26 cellular contexts compared by ENCODE assay signal in the genomic region with DNA sequence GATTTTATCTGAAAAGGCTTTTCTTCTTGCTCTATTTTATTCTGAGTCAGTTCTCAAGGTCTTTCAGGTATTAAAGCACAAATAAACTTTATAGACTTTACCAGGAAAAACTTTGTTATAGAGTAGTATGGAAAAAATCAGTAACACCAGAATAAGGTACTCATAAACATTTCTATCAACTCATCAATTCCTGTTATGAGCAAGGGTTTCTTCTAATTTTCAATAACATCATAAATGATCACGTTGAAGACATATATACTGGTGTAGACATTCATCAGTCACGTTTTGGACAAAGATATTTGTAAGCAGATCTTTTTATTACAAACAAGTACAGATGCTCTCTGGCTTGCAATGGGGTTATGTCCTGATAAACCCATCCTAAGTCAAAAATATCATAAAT. TPM values are rescaled to one million over a fixed set of nuclear protein-coding genes. Genes with fewer than 3 reads are reported as not detected.
DNase-seq lines count a peak whose midpoint lies in the region; ATAC-seq and TF ChIP-seq lines count a peak whose summit lies in the region.
"Had no signal": no experiment of that assay in that cellular context is flagged by ENCODE, and none has a peak within 500 bp of the region (broad histone marks: within the 10 kb centered on the region; RNA-seq: fewer than 3 reads in every experiment).

No MANE protein-coding gene starts in this region.

- POLR2A ChIA-PET in activated CD4-positive, alpha-beta memory T cell treated with anti-CD3 and anti-CD28 coated beads for 36 hours (lab: Charles Lee), result interaction anchor here (1.0 kb wide), 1 partner anchor 12 kb away, joined by 3 read pairs; no protein-coding TSS in a partner anchor
- POLR2A ChIA-PET in activated CD4-positive, alpha-beta memory T cell treated with anti-CD3 and anti-CD28 coated beads, Interleukin-2, amount 10 ng/mL, durations not matched to agents 7 days and 5 days (lab: Charles Lee), result no interaction called here
- POLR2A ChIA-PET in CD8-positive, alpha-beta T cell (lab: Charles Lee), result no interaction called here

- no peak overlapping the region for H3K4me3 Mint-ChIP-seq in activated CD4-positive, alpha-beta memory T cell treated with anti-CD3 and anti-CD28 coated beads for 36 hours
- no peak overlapping the region for H3K4me3 Mint-ChIP-seq in activated CD4-positive, alpha-beta memory T cell treated with anti-CD3 and anti-CD28 coated beads, Interleukin-2, amount 10 ng/mL, durations not matched to agents 7 days and 5 days
- no peak overlapping the region for H3K4me3 Mint-ChIP-seq in stimulated activated naive CD8-positive, alpha-beta T cell treated with anti-CD3 and anti-CD28 coated beads, Interleukin-15, amount 100 ng/mL, for 72 hours
- H3K4me3 Mint-ChIP-seq in activated naive CD8-positive, alpha-beta T cell, result no peak overlapping the region
- no peak overlapping the region for H3K4me3 Mint-ChIP-seq in CD8-positive, alpha-beta T cell
- H3K4me3 Mint-ChIP-seq: CD4-positive, alpha-beta T cell had no signal

- no peaks in the 10 kb centered on the region for H3K4me1 ChIP-seq in CD8-positive, alpha-beta T cell (ENCODE audit: insufficient read depth, low read length)
- H3K4me1 ChIP-seq in right cardiac atrium (ENCODE audit: control insufficient read depth, insufficient read depth, low read length), result no peaks in the 10 kb centered on the region
- H3K4me1 ChIP-seq: SJSA1 had no signal

- 46% methylated on average over 2 of the region's 2 CpGs for WGBS in right cardiac atrium

- no peaks in the 10 kb centered on the region for H3K9me3 Mint-ChIP-seq in activated CD4-positive, alpha-beta memory T cell treated with anti-CD3 and anti-CD28 coated beads for 36 hours
- H3K9me3 Mint-ChIP-seq in activated CD4-positive, alpha-beta memory T cell treated with anti-CD3 and anti-CD28 coated beads, Interleukin-2, amount 10 ng/mL, durations not matched to agents 7 days and 5 days, result no peaks in the 10 kb centered on the region
- H3K9me3 Mint-ChIP-seq in stimulated activated naive CD8-positive, alpha-beta T cell treated with anti-CD3 and anti-CD28 coated beads, Interleukin-15, amount 100 ng/mL, for 72 hours, result no peaks in the 10 kb centered on the region
- H3K9me3 Mint-ChIP-seq in activated naive CD8-positive, alpha-beta T cell (ENCODE audit: low read depth), result no peaks in the 10 kb centered on the region
- no peaks in the 10 kb centered on the region for H3K9me3 Mint-ChIP-seq in CD8-positive, alpha-beta T cell
- H3K9me3 Mint-ChIP-seq: CD4-positive, alpha-beta T cell had no signal

- CTCF ChIA-PET in activated CD4-positive, alpha-beta memory T cell treated with anti-CD3 and anti-CD28 coated beads for 36 hours (lab: Charles Lee), result interaction anchor here (1.0 kb wide), 1 partner anchor 12 kb away, joined by 4 read pairs; no protein-coding TSS in a partner anchor
- CTCF ChIA-PET in activated CD4-positive, alpha-beta memory T cell treated with anti-CD3 and anti-CD28 coated beads, Interleukin-2, amount 10 ng/mL, durations not matched to agents 7 days and 5 days (lab: Charles Lee), result no interaction called here
- CTCF ChIA-PET in CD8-positive, alpha-beta T cell (lab: Charles Lee), result no interaction called here

- H3K27ac ChIP-seq in CD8-positive, alpha-beta T cell (ENCODE audit: low read depth, low read length), result no peak overlapping the region
- H3K27ac ChIP-seq in right cardiac atrium (ENCODE audit: low read length), result no peak overlapping the region
- H3K27ac ChIP-seq: BLaER1 treated with 17β-estradiol and CSF1 and Interleukin-3, amounts not matched to agents 10 nM and 100 nM; SJSA1 had no signal

- H3K4me3 ChIP-seq in CD8-positive, alpha-beta T cell (ENCODE audit: low read depth, low read length), result no peak overlapping the region
- no peak overlapping the region for H3K4me3 ChIP-seq in right cardiac atrium (ENCODE audit: low read length)
- H3K4me3 ChIP-seq: BLaER1 treated with 17β-estradiol and CSF1 and Interleukin-3, amounts not matched to agents 10 nM and 100 nM; GM12878; SJSA1 had no signal

- no peak for DNase-seq in activated CD4-positive, alpha-beta memory T cell treated with anti-CD3 and anti-CD28 coated beads for 36 hours
- no peak for DNase-seq in activated CD4-positive, alpha-beta memory T cell treated with anti-CD3 and anti-CD28 coated beads, Interleukin-2, amount 10 ng/mL, durations not matched to agents 7 days and 5 days
- no peak for DNase-seq in stimulated activated naive CD8-positive, alpha-beta T cell treated with anti-CD3 and anti-CD28 coated beads, Interleukin-15, Interleukin-2, amounts not matched to agents 100 U/mL and 50 U/mL, for 24 hours
- DNase-seq in stimulated activated naive CD8-positive, alpha-beta T cell treated with anti-CD3 and anti-CD28 coated beads, Interleukin-15, amount 100 ng/mL, for 72 hours, result no peak
- no peak for DNase-seq in CD8-positive, alpha-beta T cell
- no peak for DNase-seq in right cardiac atrium
- DNase-seq: CD4-positive, alpha-beta T cell; COR-L47; NCI-H1048; NCI-H1417 treated with DMSO at 0.1 percent for 48 hours; NCI-H187; NCI-H2081 treated with DMSO at 0.1 percent for 48 hours; NCI-H2171; NCI-H226; NCI-H510A; NCI-H69; Right ventricle myocardium superior; RPMI8226 had no signal

- peak; percentile 46 for ATAC-seq in stimulated activated naive CD8-positive, alpha-beta T cell treated with anti-CD3 and anti-CD28 coated beads, Interleukin-15, Interleukin-2, amounts not matched to agents 100 U/mL and 50 U/mL, for 24 hours
- no peak for ATAC-seq in stimulated activated naive CD8-positive, alpha-beta T cell treated with anti-CD3 and anti-CD28 coated beads, Interleukin-15, amount 100 ng/mL, for 72 hours
- no peak for ATAC-seq in GM21390 (IDR thresholded peaks at IDR 0.05; ENCODE audit: unreplicated experiment)
- no peak for ATAC-seq in CD8-positive, alpha-beta T cell
- no peak for ATAC-seq in right cardiac atrium
- ATAC-seq: GM12878, HCT116 had no signal

- no peaks in the 10 kb centered on the region for H3K27me3 ChIP-seq in CD8-positive, alpha-beta T cell (ENCODE audit: insufficient read depth, low read length)
- H3K27me3 ChIP-seq in right cardiac atrium (ENCODE audit: control insufficient read depth, insufficient read depth), result no peaks in the 10 kb centered on the region
- H3K27me3 ChIP-seq: BLaER1 treated with 17β-estradiol and CSF1 and Interleukin-3, amounts not matched to agents 10 nM and 100 nM; SJSA1 had no signal

- peak overlapping the region; percentile 70 for H3K27ac Mint-ChIP-seq in activated CD4-positive, alpha-beta memory T cell treated with anti-CD3 and anti-CD28 coated beads for 36 hours
- H3K27ac Mint-ChIP-seq in activated CD4-positive, alpha-beta memory T cell treated with anti-CD3 and anti-CD28 coated beads, Interleukin-2, amount 10 ng/mL, durations not matched to agents 7 days and 5 days, result no peak overlapping the region
- H3K27ac Mint-ChIP-seq in stimulated activated naive CD8-positive, alpha-beta T cell treated with anti-CD3 and anti-CD28 coated beads, Interleukin-15, amount 100 ng/mL, for 72 hours, result no peak overlapping the region
- peak overlapping the region; percentile 58 for H3K27ac Mint-ChIP-seq in activated naive CD8-positive, alpha-beta T cell
- no peak overlapping the region for H3K27ac Mint-ChIP-seq in CD8-positive, alpha-beta T cell
- H3K27ac Mint-ChIP-seq: CD4-positive, alpha-beta T cell had no signal

- H3K4me1 Mint-ChIP-seq in activated CD4-positive, alpha-beta memory T cell treated with anti-CD3 and anti-CD28 coated beads for 36 hours (ENCODE audit: low read depth), result peaks cover 38% of the 10 kb centered on the region
- peaks cover 2% of the 10 kb centered on the region for H3K4me1 Mint-ChIP-seq in activated CD4-positive, alpha-beta memory T cell treated with anti-CD3 and anti-CD28 coated beads, Interleukin-2, amount 10 ng/mL, durations not matched to agents 7 days and 5 days
- peaks cover 25% of the 10 kb centered on the region for H3K4me1 Mint-ChIP-seq in stimulated activated naive CD8-positive, alpha-beta T cell treated with anti-CD3 and anti-CD28 coated beads, Interleukin-15, amount 100 ng/mL, for 72 hours
- peaks cover 7% of the 10 kb centered on the region for H3K4me1 Mint-ChIP-seq in activated naive CD8-positive, alpha-beta T cell (ENCODE audit: low read depth)
- no peaks in the 10 kb centered on the region for H3K4me1 Mint-ChIP-seq in CD8-positive, alpha-beta T cell (ENCODE audit: low read depth)

- no peaks in the 10 kb centered on the region for H3K27me3 Mint-ChIP-seq in activated CD4-positive, alpha-beta memory T cell treated with anti-CD3 and anti-CD28 coated beads for 36 hours
- no peaks in the 10 kb centered on the region for H3K27me3 Mint-ChIP-seq in activated CD4-positive, alpha-beta memory T cell treated with anti-CD3 and anti-CD28 coated beads, Interleukin-2, amount 10 ng/mL, durations not matched to agents 7 days and 5 days
- no peaks in the 10 kb centered on the region for H3K27me3 Mint-ChIP-seq in stimulated activated naive CD8-positive, alpha-beta T cell treated with anti-CD3 and anti-CD28 coated beads, Interleukin-15, amount 100 ng/mL, for 72 hours
- H3K27me3 Mint-ChIP-seq in activated naive CD8-positive, alpha-beta T cell, result no peaks in the 10 kb centered on the region
- no peaks in the 10 kb centered on the region for H3K27me3 Mint-ChIP-seq in CD8-positive, alpha-beta T cell (ENCODE audit: low read depth)
- H3K27me3 Mint-ChIP-seq: CD4-positive, alpha-beta T cell had no signal

- no peaks in the 10 kb centered on the region for H3K36me3 ChIP-seq in CD8-positive, alpha-beta T cell (ENCODE audit: insufficient read depth, low read length)
- H3K36me3 ChIP-seq: SJSA1 had no signal

- peaks cover 12% of the 10 kb centered on the region for H3K36me3 Mint-ChIP-seq in activated CD4-positive, alpha-beta memory T cell treated with anti-CD3 and anti-CD28 coated beads for 36 hours
- H3K36me3 Mint-ChIP-seq in activated CD4-positive, alpha-beta memory T cell treated with anti-CD3 and anti-CD28 coated beads, Interleukin-2, amount 10 ng/mL, durations not matched to agents 7 days and 5 days (ENCODE audit: low read depth), result peaks cover 25% of the 10 kb centered on the region
- H3K36me3 Mint-ChIP-seq in activated naive CD8-positive, alpha-beta T cell, result peaks cover 2% of the 10 kb centered on the region
- peaks cover 15% of the 10 kb centered on the region for H3K36me3 Mint-ChIP-seq in CD8-positive, alpha-beta T cell

- H3K9me3 ChIP-seq in CD8-positive, alpha-beta T cell (ENCODE audit: low read length), result no peaks in the 10 kb centered on the region
- H3K9me3 ChIP-seq in right cardiac atrium (ENCODE audit: control insufficient read depth, low read length), result no peaks in the 10 kb centered on the region
- H3K9me3 ChIP-seq: BLaER1 treated with 17β-estradiol and CSF1 and Interleukin-3, amounts not matched to agents 10 nM and 100 nM; SJSA1 had no signal

- intact Hi-C loops in activated CD4-positive, alpha-beta memory T cell treated with anti-CD3 and anti-CD28 coated beads for 36 hours (cut with micrococcal nuclease), result loop anchor here (1.0 to 5.0 kb wide), 2 partner anchors 13 to 33 kb away; no protein-coding TSS in a partner anchor
- intact Hi-C loops in CD8-positive, alpha-beta T cell (cut with DNase I, micrococcal nuclease), result no loop called here
- intact Hi-C loops in right cardiac atrium (cut with DNase I), result no loop called here

- no peak for TF ChIP-seq CTCF in CD8-positive, alpha-beta T cell (IDR thresholded peaks at IDR 0.05)

RNA-seq across cellular contexts. Expression of a gene that starts 9.6 kb away (rescaled TPM):
- total RNA-seq in activated CD4-positive, alpha-beta memory T cell treated with anti-CD3 and anti-CD28 coated beads for 36 hours, result under 1 TPM; 0.55 to 0.87 TPM
- total RNA-seq in activated CD4-positive, alpha-beta memory T cell treated with anti-CD3 and anti-CD28 coated beads, Interleukin-2, amount 10 ng/mL, durations not matched to agents 7 days and 5 days, result under 1 TPM in 1 of 2 experiments, not detected in 1; 0.08 TPM
- not detected for total RNA-seq in CD8-positive, alpha-beta T cell
- total RNA-seq in right cardiac atrium, result under 1 TPM in 3 of 4 donors, not detected in 1; 0.12 to 0.62 (median 0.56) TPM
- polyA plus RNA-seq in right cardiac atrium, result not detected
- total RNA-seq: GM12878, H4, HT-29, SJSA1 had no signal
- polyA plus RNA-seq: GM12878 had no signal

Comparison
In these comparisons a context has a peak if more than half of its experiments do, and no peak if none do; other contexts are left out.
1. H3K27ac Mint-ChIP-seq: peak in activated CD4-positive, alpha-beta memory T cell treated with anti-CD3 and anti-CD28 coated beads for 36 hours (single experiment) and activated naive CD8-positive, alpha-beta T cell (single experiment); none in activated CD4-positive, alpha-beta memory T cell treated with anti-CD3 and anti-CD28 coated beads, Interleukin-2, amount 10 ng/mL, durations not matched to agents 7 days and 5 days (single experiment), stimulated activated naive CD8-positive, alpha-beta T cell treated with anti-CD3 and anti-CD28 coated beads, Interleukin-15, amount 100 ng/mL, for 72 hours (0 of 2) and CD8-positive, alpha-beta T cell (single experiment).